Comparison of ENCODE assay signal across 20 cellular contexts in genomic region chr13:43511260-43511970, GRCh38.
DNase-seq lines count a peak whose midpoint lies in the region; TF ChIP-seq lines count a peak whose summit lies in the region.
"Had no signal": no experiment of that assay in that cellular context is flagged by ENCODE, and none has a peak within 500 bp of the region (broad histone marks: within the 10 kb centered on the region; RNA-seq: fewer than 3 reads in every experiment).

No MANE protein-coding gene starts in this region.

- H3K4me3 Mint-ChIP-seq in glutamatergic neuron (ENCODE audit: unreplicated experiment), result no peak overlapping the region
- H3K4me3 Mint-ChIP-seq: CD4-positive, CD25-positive, alpha-beta regulatory T cell; HFFc6 had no signal

- H3K36me3 Mint-ChIP-seq in glutamatergic neuron (ENCODE audit: unreplicated experiment), result no peaks in the 10 kb centered on the region
- H3K36me3 Mint-ChIP-seq: CD4-positive, CD25-positive, alpha-beta regulatory T cell had no signal

- H3K9me3 Mint-ChIP-seq in glutamatergic neuron (ENCODE audit: unreplicated experiment), result peaks cover 3% of the 10 kb centered on the region
- H3K9me3 Mint-ChIP-seq: CD4-positive, CD25-positive, alpha-beta regulatory T cell; HFFc6 had no signal

- H3K36me3 ChIP-seq in left ventricle myocardium inferior (no peaks in the 10 kb centered on the region), right atrium auricular region (no peaks in the 10 kb centered on the region), muscle layer of duodenum (ENCODE audit: control insufficient read depth in 1 of 2, insufficient read depth in 2 of 2, low read length in 2 of 2) (no peaks in the 10 kb centered on the region), stomach smooth muscle (ENCODE audit: control insufficient read depth in 2 of 2, insufficient read depth in 2 of 2, low read length in 2 of 2) (no peaks in the 10 kb centered on the region)
- H3K36me3 ChIP-seq: BE2C had no signal

- no peak overlapping the region for H3K27ac Mint-ChIP-seq in glutamatergic neuron (ENCODE audit: unreplicated experiment)
- H3K27ac Mint-ChIP-seq: CD4-positive, CD25-positive, alpha-beta regulatory T cell; HFFc6 had no signal

- peak overlapping the region in 1 of 2 donors; percentile 20 for H3K9ac ChIP-seq in stomach smooth muscle (ENCODE audit: low read length in 2 of 2)

- DNase-seq in left ventricle myocardium inferior (no peak), right atrium auricular region (ENCODE audit: low spot score) (no peak), iPS-NIHi11 (ENCODE audit: low spot score) (no peak), COLO668 (lab: John Stamatoyannopoulos, UW; ENCODE audit: unreplicated experiment) (no peak), glutamatergic neuron (no peak)
- DNase-seq: BE2C; Caco-2; CD4-positive, CD25-positive, alpha-beta regulatory T cell; DMS153; GDM1; H7; HFFc6; NCI-H1417 treated with DMSO at 0.1 percent for 48 hours; NCI-H187 treated with DMSO at 0.1 percent for 48 hours; NCI-H2227 treated with DMSO at 0.1 percent for 48 hours; NCI-H510A treated with DMSO at 0.1 percent for 48 hours; NCI-H82; RPMI8226 had no signal

- H3K4me1 Mint-ChIP-seq in glutamatergic neuron (ENCODE audit: low read depth, unreplicated experiment), result peaks cover 10% of the 10 kb centered on the region
- H3K4me1 Mint-ChIP-seq: CD4-positive, CD25-positive, alpha-beta regulatory T cell had no signal

- H3K27me3 ChIP-seq in left ventricle myocardium inferior (ENCODE audit: low read depth), result no peaks in the 10 kb centered on the region
- no peaks in the 10 kb centered on the region for H3K27me3 ChIP-seq in right atrium auricular region
- no peaks in the 10 kb centered on the region for H3K27me3 ChIP-seq in muscle layer of duodenum (ENCODE audit: low read depth, low read length)
- no peaks in the 10 kb centered on the region for H3K27me3 ChIP-seq in stomach smooth muscle (ENCODE audit: control insufficient read depth in 1 of 2, insufficient read depth in 2 of 2, low read length in 2 of 2)
- H3K27me3 ChIP-seq: BE2C had no signal

- no peaks in the 10 kb centered on the region for H3K27me3 Mint-ChIP-seq in glutamatergic neuron (ENCODE audit: unreplicated experiment)

- no peak for TF ChIP-seq CTCF in left ventricle myocardium inferior (IDR thresholded peaks at IDR 0.05; ENCODE audit: borderline replicate concordance)
- TF ChIP-seq CTCF in right atrium auricular region (IDR thresholded peaks at IDR 0.05), result no peak
- TF ChIP-seq CTCF in glutamatergic neuron (IDR thresholded peaks at IDR 0.05; ENCODE audit: partially characterized antibody, unreplicated experiment), result no peak

- H3K27ac ChIP-seq in left ventricle myocardium inferior (replicated peaks), result peak overlapping the region; percentile 5
- no peak overlapping the region for H3K27ac ChIP-seq in right atrium auricular region
- peak overlapping the region; percentile 44 for H3K27ac ChIP-seq in muscle layer of duodenum (ENCODE audit: low read length)
- H3K27ac ChIP-seq in stomach smooth muscle (ENCODE audit: low read length), result peak overlapping the region; percentile 79

- H3K4me1 ChIP-seq in left ventricle myocardium inferior (peaks cover 34% of the 10 kb centered on the region), right atrium auricular region (no peaks in the 10 kb centered on the region), muscle layer of duodenum (ENCODE audit: control insufficient read depth in 1 of 2, insufficient read depth in 2 of 2, low read length in 2 of 2) (peaks cover 0 to 19% of the 10 kb centered on the region in 2 donors), stomach smooth muscle (ENCODE audit: control insufficient read depth, insufficient read depth, low read length) (peaks cover 12% of the 10 kb centered on the region)
- H3K4me1 ChIP-seq: BE2C had no signal

- intact Hi-C loops in left ventricle myocardium inferior (cut with micrococcal nuclease), result no loop called here

- H3K9me3 ChIP-seq in left ventricle myocardium inferior (replicated peaks), result no peaks in the 10 kb centered on the region
- H3K9me3 ChIP-seq in right atrium auricular region, result no peaks in the 10 kb centered on the region
- no peaks in the 10 kb centered on the region for H3K9me3 ChIP-seq in muscle layer of duodenum (ENCODE audit: control insufficient read depth in 1 of 2, low read length in 2 of 2)
- H3K9me3 ChIP-seq in stomach smooth muscle (ENCODE audit: control insufficient read depth in 2 of 2, low read length in 2 of 2), result no peaks in the 10 kb centered on the region
- H3K9me3 ChIP-seq: BE2C, Caco-2 had no signal

- no peak overlapping the region for H3K4me3 ChIP-seq in left ventricle myocardium inferior
- H3K4me3 ChIP-seq in right atrium auricular region, result no peak overlapping the region
- no peak overlapping the region for H3K4me3 ChIP-seq in muscle layer of duodenum (ENCODE audit: low read depth in 1 of 2, low read length in 2 of 2)
- H3K4me3 ChIP-seq in stomach smooth muscle (ENCODE audit: low read length in 2 of 2), result no peak overlapping the region

Comparison
In these comparisons a context has a peak if more than half of its experiments do, and no peak if none do; other contexts are left out.
1. H3K27ac ChIP-seq: peak in left ventricle myocardium inferior (single experiment), muscle layer of duodenum (single experiment) and stomach smooth muscle (single experiment); none in right atrium auricular region (0 of 2).